Comparison of ENCODE assay signal across 10 cellular contexts in genomic region chr5:141121563-141121962, GRCh38. TPM values are rescaled to one million over a fixed set of nuclear protein-coding genes. Genes with fewer than 3 reads are reported as not detected.
DNase-seq lines count a peak whose midpoint lies in the region; ATAC-seq and TF ChIP-seq lines count a peak whose summit lies in the region.
"Had no signal": no experiment of that assay in that cellular context is flagged by ENCODE, and none has a peak within 500 bp of the region (broad histone marks: within the 10 kb centered on the region; RNA-seq: fewer than 3 reads in every experiment).

Gene PCDHB4 (plus strand): TSS chr5:141121818. CDS start chr5:141121999, 181 bp downstream.

- H3K4me1 Mint-ChIP-seq in naive thymus-derived CD4-positive, alpha-beta T cell: no peaks in the 10 kb centered on the region
- H3K4me1 Mint-ChIP-seq: activated CD4-positive, alpha-beta T cell treated with anti-CD3 and anti-CD28 coated beads, Interleukin-2, amount 10 ng/mL, durations not matched to agents 24 days and 14 days had no signal

- TF ChIP-seq EP300 in Ishikawa (IDR thresholded peaks at IDR 0.05; ENCODE audit: borderline replicate concordance): no peak

- peaks cover 4% of the 10 kb centered on the region for H3K9me3 ChIP-seq in endocrine pancreas (ENCODE audit: control insufficient read depth, low read length)
- H3K9me3 ChIP-seq in naive thymus-derived CD4-positive, alpha-beta T cell (ENCODE audit: control insufficient read depth in 2 of 3, low read length in 3 of 3): peaks cover 0 to 12% (median 0%) of the 10 kb centered on the region in 3 experiments

- DNase-seq in Ammon's horn (ENCODE audit: low spot score) (peak; percentile 48), myocyte (ENCODE audit: low read depth) (peak; percentile 76), DMS153 (lab: John Stamatoyannopoulos, UW) (no peak)
- DNase-seq in naive thymus-derived CD4-positive, alpha-beta T cell: no peak
- DNase-seq: activated CD4-positive, alpha-beta T cell treated with anti-CD3 and anti-CD28 coated beads, Interleukin-2, amount 10 ng/mL, durations not matched to agents 24 days and 14 days had no signal

- no peak within 1 kb of the TSS for H3K27ac ChIP-seq in naive thymus-derived CD4-positive, alpha-beta T cell (ENCODE audit: low read depth, low read length)

- H3K36me3 ChIP-seq in endocrine pancreas (ENCODE audit: control insufficient read depth, insufficient read depth, low read length): no peaks in the 10 kb centered on the region
- no peaks in the 10 kb centered on the region for H3K36me3 ChIP-seq in naive thymus-derived CD4-positive, alpha-beta T cell (ENCODE audit: control insufficient read depth in 2 of 3, insufficient read depth in 3 of 3, low read length in 3 of 3)

- H3K27me3 ChIP-seq in endocrine pancreas (ENCODE audit: control insufficient read depth, insufficient read depth, low read length): no peaks in the 10 kb centered on the region
- no peaks in the 10 kb centered on the region for H3K27me3 ChIP-seq in naive thymus-derived CD4-positive, alpha-beta T cell (ENCODE audit: control insufficient read depth in 2 of 2, insufficient read depth in 2 of 2, low read length in 2 of 2)

- CTCF ChIA-PET in naive thymus-derived CD4-positive, alpha-beta T cell (lab: Charles Lee): no interaction called here

- TF ChIP-seq RAD21 in Ishikawa (IDR thresholded peaks at IDR 0.05; ENCODE audit: low read depth): peak; percentile 43; the same call in 1 of the 2 replicates

- peak within 1 kb of the TSS; percentile 30 for H3K4me3 ChIP-seq in endocrine pancreas (ENCODE audit: control insufficient read depth, insufficient read depth, low read length)
- no peak within 1 kb of the TSS for H3K4me3 ChIP-seq in naive thymus-derived CD4-positive, alpha-beta T cell (ENCODE audit: low read length)

- H3K9ac ChIP-seq in endocrine pancreas (ENCODE audit: control insufficient read depth, insufficient read depth, low read length): no peak within 1 kb of the TSS

- H3K4me3 Mint-ChIP-seq in naive thymus-derived CD4-positive, alpha-beta T cell: no peak within 1 kb of the TSS
- H3K4me3 Mint-ChIP-seq: activated CD4-positive, alpha-beta T cell treated with anti-CD3 and anti-CD28 coated beads, Interleukin-2, amount 10 ng/mL, durations not matched to agents 24 days and 14 days had no signal

- H3K36me3 Mint-ChIP-seq in naive thymus-derived CD4-positive, alpha-beta T cell: peaks cover 0 to 10% (median 6%) of the 10 kb centered on the region in 5 donors

- peaks cover 5 to 37% (median 25%) of the 10 kb centered on the region in 5 donors for H3K27me3 Mint-ChIP-seq in naive thymus-derived CD4-positive, alpha-beta T cell
- H3K27me3 Mint-ChIP-seq: activated CD4-positive, alpha-beta T cell treated with anti-CD3 and anti-CD28 coated beads, Interleukin-2, amount 10 ng/mL, durations not matched to agents 24 days and 14 days had no signal

- ATAC-seq in GM21360 (IDR thresholded peaks at IDR 0.05; ENCODE audit: unreplicated experiment): no peak
- ATAC-seq in GM18519 (IDR thresholded peaks at IDR 0.05; ENCODE audit: low FRiP score, unreplicated experiment): no peak
- no peak for ATAC-seq in naive thymus-derived CD4-positive, alpha-beta T cell

- intact Hi-C loops in naive thymus-derived CD4-positive, alpha-beta T cell (cut with micrococcal nuclease): no loop called here

- no peak within 1 kb of the TSS for H3K27ac Mint-ChIP-seq in naive thymus-derived CD4-positive, alpha-beta T cell
- H3K27ac Mint-ChIP-seq: activated CD4-positive, alpha-beta T cell treated with anti-CD3 and anti-CD28 coated beads, Interleukin-2, amount 10 ng/mL, durations not matched to agents 24 days and 14 days had no signal

- H3K9me3 Mint-ChIP-seq in naive thymus-derived CD4-positive, alpha-beta T cell: peaks cover 0 to 46% (median 17%) of the 10 kb centered on the region in 11 donors

- POLR2A ChIA-PET in naive thymus-derived CD4-positive, alpha-beta T cell (lab: Charles Lee): no interaction called here

- H3K4me1 ChIP-seq in endocrine pancreas (ENCODE audit: control insufficient read depth, insufficient read depth, low read length): no peaks in the 10 kb centered on the region
- no peaks in the 10 kb centered on the region for H3K4me1 ChIP-seq in naive thymus-derived CD4-positive, alpha-beta T cell (ENCODE audit: control insufficient read depth in 2 of 2, insufficient read depth in 2 of 2, low read length in 2 of 2)

TF ChIP-seq in Ishikawa, 13 proteins besides CTCF, POLR2A, EP300 and RAD21:
- no peak for TF ChIP-seq TCF12 (IDR thresholded peaks at IDR 0.05; ENCODE audit: low read depth)
- TF ChIP-seq NFIC (IDR thresholded peaks at IDR 0.05): no peak
- no peak for TF ChIP-seq FOXM1 (IDR thresholded peaks at IDR 0.05; ENCODE audit: borderline replicate concordance, low read depth)
- TF ChIP-seq EGR1 (IDR thresholded peaks at IDR 0.05): no peak
- TF ChIP-seq CREB1 (IDR thresholded peaks at IDR 0.05; ENCODE audit: low read depth): no peak
- no peak for TF ChIP-seq ZBTB7A (IDR thresholded peaks at IDR 0.05; ENCODE audit: low read depth)
- TF ChIP-seq USF1 (IDR thresholded peaks at IDR 0.05): no peak
- TF ChIP-seq TEAD4 (IDR thresholded peaks at IDR 0.05): no peak
- no peak for TF ChIP-seq TAF1 (IDR thresholded peaks at IDR 0.05; ENCODE audit: low read depth)
- no peak for TF ChIP-seq MAX (IDR thresholded peaks at IDR 0.05)
- TF ChIP-seq REST (IDR thresholded peaks at IDR 0.05; ENCODE audit: low read depth): no peak
- no peak for TF ChIP-seq YY1 (IDR thresholded peaks at IDR 0.05; ENCODE audit: low read depth)
- TF ChIP-seq CEBPB (IDR thresholded peaks at IDR 0.05): no peak
TF ChIP-seq in Ishikawa: peak in this region for 0.

RNA-seq across cellular contexts. Expression of gene PCDHB4, which starts in this region (rescaled TPM):
- 6.6 and 7.1 TPM in 2 replicates for total RNA-seq in myocyte
- 4.0 TPM for polyA plus RNA-seq in myocyte (2012)
- under 1 TPM in 1 of 5 experiments, not detected in 4; 0.19 TPM for total RNA-seq in naive thymus-derived CD4-positive, alpha-beta T cell
- not detected for polyA plus RNA-seq in naive thymus-derived CD4-positive, alpha-beta T cell
- total RNA-seq: activated CD4-positive, alpha-beta T cell treated with anti-CD3 and anti-CD28 coated beads, Interleukin-2, amount 10 ng/mL, durations not matched to agents 24 days and 14 days; HT-29 had no signal

Comparison
In these comparisons a context has a peak if more than half of its experiments do, and no peak if none do; other contexts are left out.
1. DNase-seq: peak in Ammon's horn (single experiment) and myocyte (single experiment); none in DMS153 (single experiment) and naive thymus-derived CD4-positive, alpha-beta T cell (0 of 9).